In the genomic region with DNA sequence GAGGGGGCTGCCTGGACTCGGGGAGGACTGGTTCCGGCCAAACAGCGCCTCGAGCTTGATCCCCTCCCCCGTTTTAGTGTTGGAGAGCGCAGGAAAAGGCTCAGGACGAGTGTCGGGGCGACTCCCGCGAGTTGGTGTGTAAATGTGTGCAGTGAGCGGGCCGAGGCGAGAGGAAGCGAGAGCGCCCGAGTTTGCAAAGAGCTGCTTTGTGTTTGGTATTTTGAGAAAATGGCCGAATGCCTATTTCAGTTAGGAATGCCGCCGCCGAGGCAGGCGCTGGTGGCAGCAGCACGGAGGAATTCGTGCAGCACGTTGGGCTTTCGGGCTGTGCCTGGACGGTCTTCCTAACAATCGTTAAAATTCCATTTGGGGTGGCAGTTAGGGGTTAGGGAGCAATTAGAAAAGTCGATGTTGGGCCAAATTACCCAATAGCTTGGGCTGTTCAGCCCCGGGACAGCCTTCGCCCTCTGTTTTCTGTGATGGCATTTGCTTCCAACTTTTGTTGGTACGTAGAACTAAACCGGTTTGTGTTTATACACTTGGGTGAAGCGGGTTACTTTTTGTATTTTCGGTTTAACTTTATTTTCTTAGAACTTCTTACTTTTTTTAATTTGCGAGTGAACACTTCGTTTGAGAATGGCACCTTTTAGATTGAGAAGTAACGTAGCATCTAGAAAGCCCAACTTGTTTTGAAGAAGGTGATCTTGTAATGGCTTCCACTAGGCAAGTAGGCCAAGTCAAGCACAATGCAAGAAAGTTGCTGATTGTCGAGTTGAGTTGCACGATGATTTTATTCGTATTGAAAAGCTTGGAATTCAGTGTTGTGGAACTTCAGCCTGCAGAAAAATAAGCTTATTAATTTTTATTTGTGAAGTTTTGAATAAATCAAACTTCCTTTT, we compare ENCODE assay signal across 2 cellular contexts.
TF ChIP-seq lines count a peak whose summit lies in the region.

No MANE protein-coding gene starts in this region.

TF ChIP-seq in HEK293, 187 proteins besides CTCF, POLR2A, EP300 and RAD21 (continues in another document):
- no peak for TF ChIP-seq ZNF544 (tag by site-specific recombination; IDR thresholded peaks at IDR 0.05)
- no peak for TF ChIP-seq FEZF1 (tag by site-specific recombination; IDR thresholded peaks at IDR 0.05)
- no peak for TF ChIP-seq ZNF837 (tag by site-specific recombination; IDR thresholded peaks at IDR 0.05)
- TF ChIP-seq ZNF132 (tag by site-specific recombination; IDR thresholded peaks at IDR 0.05; ENCODE audit: borderline replicate concordance): no peak
- TF ChIP-seq ZNF785 (tag by site-specific recombination; IDR thresholded peaks at IDR 0.05): no peak
- TF ChIP-seq, protein P1, sequence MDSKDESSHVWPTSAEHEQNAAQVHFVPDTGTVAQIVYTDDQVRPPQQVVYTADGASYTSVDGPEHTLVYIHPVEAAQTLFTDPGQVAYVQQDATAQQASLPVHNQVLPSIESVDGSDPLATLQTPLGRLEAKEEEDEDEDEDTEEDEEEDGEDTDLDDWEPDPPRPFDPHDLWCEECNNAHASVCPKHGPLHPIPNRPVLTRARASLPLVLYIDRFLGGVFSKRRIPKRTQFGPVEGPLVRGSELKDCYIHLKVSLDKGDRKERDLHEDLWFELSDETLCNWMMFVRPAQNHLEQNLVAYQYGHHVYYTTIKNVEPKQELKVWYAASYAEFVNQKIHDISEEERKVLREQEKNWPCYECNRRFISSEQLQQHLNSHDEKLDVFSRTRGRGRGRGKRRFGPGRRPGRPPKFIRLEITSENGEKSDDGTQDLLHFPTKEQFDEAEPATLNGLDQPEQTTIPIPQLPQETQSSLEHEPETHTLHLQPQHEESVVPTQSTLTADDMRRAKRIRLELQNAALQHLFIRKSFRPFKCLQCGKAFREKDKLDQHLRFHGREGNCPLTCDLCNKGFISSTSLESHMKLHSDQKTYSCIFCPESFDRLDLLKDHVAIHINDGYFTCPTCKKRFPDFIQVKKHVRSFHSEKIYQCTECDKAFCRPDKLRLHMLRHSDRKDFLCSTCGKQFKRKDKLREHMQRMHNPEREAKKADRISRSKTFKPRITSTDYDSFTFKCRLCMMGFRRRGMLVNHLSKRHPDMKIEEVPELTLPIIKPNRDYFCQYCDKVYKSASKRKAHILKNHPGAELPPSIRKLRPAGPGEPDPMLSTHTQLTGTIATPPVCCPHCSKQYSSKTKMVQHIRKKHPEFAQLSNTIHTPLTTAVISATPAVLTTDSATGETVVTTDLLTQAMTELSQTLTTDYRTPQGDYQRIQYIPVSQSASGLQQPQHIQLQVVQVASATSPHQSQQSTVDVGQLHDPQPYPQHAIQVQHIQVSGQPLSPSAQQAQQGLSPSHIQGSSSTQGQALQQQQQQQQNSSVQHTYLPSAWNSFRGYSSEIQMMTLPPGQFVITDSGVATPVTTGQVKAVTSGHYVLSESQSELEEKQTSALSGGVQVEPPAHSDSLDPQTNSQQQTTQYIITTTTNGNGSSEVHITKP (tag by site-specific recombination; IDR thresholded peaks at IDR 0.05): no peak
- peak; percentile 66 for TF ChIP-seq ZBTB8A (tag by site-specific recombination; IDR thresholded peaks at IDR 0.05)
- no peak for TF ChIP-seq GFI1B (tag by site-specific recombination; IDR thresholded peaks at IDR 0.05)
- no peak for TF ChIP-seq GLI4 (tag by site-specific recombination; IDR thresholded peaks at IDR 0.05)
- TF ChIP-seq GLIS2 (tag by site-specific recombination; IDR thresholded peaks at IDR 0.05): no peak
- TF ChIP-seq, protein P2, sequence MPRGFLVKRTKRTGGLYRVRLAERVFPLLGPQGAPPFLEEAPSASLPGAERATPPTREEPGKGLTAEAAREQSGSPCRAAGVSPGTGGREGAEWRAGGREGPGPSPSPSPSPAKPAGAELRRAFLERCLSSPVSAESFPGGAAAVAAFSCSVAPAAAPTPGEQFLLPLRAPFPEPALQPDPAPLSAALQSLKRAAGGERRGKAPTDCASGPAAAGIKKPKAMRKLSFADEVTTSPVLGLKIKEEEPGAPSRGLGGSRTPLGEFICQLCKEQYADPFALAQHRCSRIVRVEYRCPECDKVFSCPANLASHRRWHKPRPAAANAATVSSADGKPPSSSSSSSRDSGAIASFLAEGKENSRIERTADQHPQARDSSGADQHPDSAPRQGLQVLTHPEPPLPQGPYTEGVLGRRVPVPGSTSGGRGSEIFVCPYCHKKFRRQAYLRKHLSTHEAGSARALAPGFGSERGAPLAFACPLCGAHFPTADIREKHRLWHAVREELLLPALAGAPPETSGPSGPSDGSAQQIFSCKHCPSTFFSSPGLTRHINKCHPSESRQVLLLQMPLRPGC (tag by site-specific recombination; IDR thresholded peaks at IDR 0.05): 0 out of 2 replicates have a peak, but pooled peaks have one; percentile 13
- TF ChIP-seq ZNF350 (tag by site-specific recombination; IDR thresholded peaks at IDR 0.05): no peak
- no peak for TF ChIP-seq ZSCAN23 (tag by site-specific recombination; IDR thresholded peaks at IDR 0.05)
- TF ChIP-seq, protein P3, sequence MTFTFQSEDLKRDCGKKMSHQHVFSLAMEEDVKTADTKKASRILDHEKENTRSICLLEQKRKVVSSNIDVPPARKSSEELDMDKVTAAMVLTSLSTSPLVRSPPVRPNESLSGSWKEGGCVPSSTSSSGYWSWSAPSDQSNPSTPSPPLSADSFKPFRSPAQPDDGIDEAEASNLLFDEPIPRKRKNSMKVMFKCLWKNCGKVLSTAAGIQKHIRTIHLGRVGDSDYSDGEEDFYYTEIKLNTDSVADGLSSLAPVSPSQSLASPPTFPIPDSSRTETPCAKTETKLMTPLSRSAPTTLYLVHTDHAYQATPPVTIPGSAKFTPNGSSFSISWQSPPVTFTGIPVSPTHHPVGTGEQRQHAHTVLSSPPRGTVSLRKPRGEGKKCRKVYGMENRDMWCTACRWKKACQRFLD (tag by site-specific recombination; IDR thresholded peaks at IDR 0.05): no peak
- TF ChIP-seq, protein P4, sequence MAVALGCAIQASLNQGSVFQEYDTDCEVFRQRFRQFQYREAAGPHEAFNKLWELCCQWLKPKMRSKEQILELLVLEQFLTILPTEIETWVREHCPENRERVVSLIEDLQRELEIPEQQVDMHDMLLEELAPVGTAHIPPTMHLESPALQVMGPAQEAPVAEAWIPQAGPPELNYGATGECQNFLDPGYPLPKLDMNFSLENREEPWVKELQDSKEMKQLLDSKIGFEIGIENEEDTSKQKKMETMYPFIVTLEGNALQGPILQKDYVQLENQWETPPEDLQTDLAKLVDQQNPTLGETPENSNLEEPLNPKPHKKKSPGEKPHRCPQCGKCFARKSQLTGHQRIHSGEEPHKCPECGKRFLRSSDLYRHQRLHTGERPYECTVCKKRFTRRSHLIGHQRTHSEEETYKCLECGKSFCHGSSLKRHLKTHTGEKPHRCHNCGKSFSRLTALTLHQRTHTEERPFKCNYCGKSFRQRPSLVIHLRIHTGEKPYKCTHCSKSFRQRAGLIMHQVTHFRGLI (tag by site-specific recombination; IDR thresholded peaks at IDR 0.05): peak; percentile 36; the same call in 1 of the 2 replicates
- TF ChIP-seq ZNF274 (IDR thresholded peaks at IDR 0.05; ENCODE audit: low read length): no peak
- no peak for TF ChIP-seq ZNF274 (tag by site-specific recombination; IDR thresholded peaks at IDR 0.05; ENCODE audit: borderline replicate concordance)
- no peak for TF ChIP-seq GLIS1 (tag by site-specific recombination; IDR thresholded peaks at IDR 0.05)
- TF ChIP-seq, protein P5, sequence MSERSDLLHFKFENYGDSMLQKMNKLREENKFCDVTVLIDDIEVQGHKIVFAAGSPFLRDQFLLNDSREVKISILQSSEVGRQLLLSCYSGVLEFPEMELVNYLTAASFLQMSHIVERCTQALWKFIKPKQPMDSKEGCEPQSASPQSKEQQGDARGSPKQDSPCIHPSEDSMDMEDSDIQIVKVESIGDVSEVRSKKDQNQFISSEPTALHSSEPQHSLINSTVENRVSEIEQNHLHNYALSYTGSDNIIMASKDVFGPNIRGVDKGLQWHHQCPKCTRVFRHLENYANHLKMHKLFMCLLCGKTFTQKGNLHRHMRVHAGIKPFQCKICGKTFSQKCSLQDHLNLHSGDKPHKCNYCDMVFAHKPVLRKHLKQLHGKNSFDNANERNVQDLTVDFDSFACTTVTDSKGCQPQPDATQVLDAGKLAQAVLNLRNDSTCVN (tag by site-specific recombination; optimal IDR thresholded peaks at IDR 0.05): peak; percentile 28

TF ChIP-seq in endothelial cell of umbilical vein, 7 proteins besides CTCF, POLR2A, EP300 and RAD21:
- TF ChIP-seq FOS (IDR thresholded peaks at IDR 0.05; ENCODE audit: borderline replicate concordance, insufficient read depth, low read length) (no peak), EZH2 (IDR thresholded peaks at IDR 0.05; ENCODE audit: borderline replicate concordance, low read depth, low read length, severe bottlenecking) (no peak), MYC (IDR thresholded peaks at IDR 0.05; ENCODE audit: low read depth, low read length) (no peak)
- TF ChIP-seq, protein P6, sequence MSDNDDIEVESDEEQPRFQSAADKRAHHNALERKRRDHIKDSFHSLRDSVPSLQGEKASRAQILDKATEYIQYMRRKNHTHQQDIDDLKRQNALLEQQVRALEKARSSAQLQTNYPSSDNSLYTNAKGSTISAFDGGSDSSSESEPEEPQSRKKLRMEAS (IDR thresholded peaks at IDR 0.05; ENCODE audit: insufficient read depth, insufficient read length): no peak
